ENCODE assay signal across 16 cellular contexts in genomic region chr13:49836516-49836915, GRCh38. TPM values are rescaled to one million over a fixed set of nuclear protein-coding genes. Genes with fewer than 3 reads are reported as not detected.
DNase-seq lines count a peak whose midpoint lies in the region; TF ChIP-seq lines count a peak whose summit lies in the region.
"Had no signal": no experiment of that assay in that cellular context is flagged by ENCODE, and none has a peak within 500 bp of the region (broad histone marks: within the 10 kb centered on the region; RNA-seq: fewer than 3 reads in every experiment).

No MANE protein-coding gene starts in this region.

- H3K4me3 Mint-ChIP-seq in progenitor cell of endocrine pancreas (ENCODE audit: low read depth), result no peak overlapping the region
- H3K4me3 Mint-ChIP-seq: activated naive CD8-positive, alpha-beta T cell; HFFc6 had no signal

- H3K27me3 ChIP-seq in SJCRH30 (no peaks in the 10 kb centered on the region), esophagus squamous epithelium (no peaks in the 10 kb centered on the region), GM23248 (replicated peaks; ENCODE audit: insufficient read depth) (peaks cover 4% of the 10 kb centered on the region; the same call in 1 of the 2 replicates)

- H3K9me3 Mint-ChIP-seq in progenitor cell of endocrine pancreas (ENCODE audit: low read depth), result no peaks in the 10 kb centered on the region
- H3K9me3 Mint-ChIP-seq: HFFc6 had no signal

- H3K27ac ChIP-seq in SJCRH30, result no peak overlapping the region
- H3K27ac ChIP-seq in esophagus squamous epithelium, result peak overlapping the region; percentile 49 to 75 (median 59)
- no peak overlapping the region for H3K27ac ChIP-seq in GM23248
- H3K27ac ChIP-seq: KMS-11 had no signal

- no peaks in the 10 kb centered on the region for H3K36me3 Mint-ChIP-seq in progenitor cell of endocrine pancreas (ENCODE audit: insufficient read depth)

- no peak for TF ChIP-seq POLR2A in esophagus squamous epithelium (IDR thresholded peaks at IDR 0.05)

- H3F3A ChIP-seq in GM23248 (ENCODE audit: insufficient read depth), result 0 out of 2 replicates have a peak, but pooled peaks cover 5% of the 10 kb centered on the region

- no peaks in the 10 kb centered on the region for H3K79me2 ChIP-seq in GM23248 (ENCODE audit: insufficient read depth)

- peaks cover 13% of the 10 kb centered on the region for H3K4me1 Mint-ChIP-seq in progenitor cell of endocrine pancreas (ENCODE audit: low read depth)

- no peak overlapping the region for H3K4me3 ChIP-seq in SJCRH30
- no peak overlapping the region for H3K4me3 ChIP-seq in esophagus squamous epithelium
- H3K4me3 ChIP-seq in GM23248, result no peak overlapping the region
- H3K4me3 ChIP-seq: GM12878 had no signal

- TF ChIP-seq CTCF in esophagus squamous epithelium (IDR thresholded peaks at IDR 0.05), result no peak
- no peak for TF ChIP-seq CTCF in progenitor cell of endocrine pancreas (IDR thresholded peaks at IDR 0.05; ENCODE audit: unreplicated experiment)

- H3K4me2 ChIP-seq in GM23248 (ENCODE audit: unreplicated experiment), result no peak overlapping the region
- H3K4me2 ChIP-seq: KMS-11 had no signal

- H3K4me1 ChIP-seq in SJCRH30, result peaks cover 18% of the 10 kb centered on the region
- peaks cover 6 to 24% (median 9%) of the 10 kb centered on the region in 3 donors for H3K4me1 ChIP-seq in esophagus squamous epithelium
- H3K4me1 ChIP-seq in GM23248 (ENCODE audit: insufficient read depth), result peaks cover 8% of the 10 kb centered on the region

- in situ Hi-C loops in GM23248 (cut with MboI), result no loop called here

- no peaks in the 10 kb centered on the region for H3K36me3 ChIP-seq in SJCRH30
- H3K36me3 ChIP-seq in esophagus squamous epithelium, result no peaks in the 10 kb centered on the region
- H3K36me3 ChIP-seq in GM23248 (ENCODE audit: low read depth), result no peaks in the 10 kb centered on the region

- H3K9me2 ChIP-seq in GM23248 (ENCODE audit: insufficient read depth), result no peaks in the 10 kb centered on the region

- no peaks in the 10 kb centered on the region for H3K27me3 Mint-ChIP-seq in progenitor cell of endocrine pancreas

- 16 to 34% methylated on average over 5 of the region's 5 CpGs for WGBS in esophagus squamous epithelium, 2 donors
- 61 to 71% methylated on average over 5 of the region's 5 CpGs for WGBS in GM23248 (ENCODE audit: low coverage in 1 of 2, low lambda C conversion rate in 2 of 2, missing lambda C conversion rate in 2 of 2), 2 experiments

- DNase-seq in DMS79 treated with DMSO at 0.1 percent for 48 hours (lab: John Stamatoyannopoulos, UW) (peak; percentile 4), DMS79 (lab: John Stamatoyannopoulos, UW) (no peak), SJCRH30 (peak; percentile 43 to 54), esophagus squamous epithelium (lab: John Stamatoyannopoulos, UW) (no peak), progenitor cell of endocrine pancreas (ENCODE audit: low spot score, unreplicated experiment) (peak; percentile 10), NCI-H226 (no peak), superior temporal gyrus (ENCODE audit: extremely low spot score) (no peak), GM23248 (no peak)
- DNase-seq: 8988T; central memory CD4-positive, alpha-beta T cell; HFFc6; NCI-H1694 treated with DMSO at 0.1 percent for 48 hours; NCI-H524 had no signal

- H3K9ac ChIP-seq in GM23248, result no peak overlapping the region
- H3K9ac ChIP-seq: KMS-11 had no signal

- no peaks in the 10 kb centered on the region for H4K20me1 ChIP-seq in GM23248 (ENCODE audit: insufficient read depth)

- intact Hi-C loops in esophagus squamous epithelium (cut with DNase I), result no loop called here

- H2AFZ ChIP-seq in GM23248, result no peak overlapping the region

- no peaks in the 10 kb centered on the region for H3K9me3 ChIP-seq in SJCRH30 (replicated peaks)
- H3K9me3 ChIP-seq in esophagus squamous epithelium, result no peaks in the 10 kb centered on the region
- H3K9me3 ChIP-seq in GM23248 (ENCODE audit: low read depth), result no peaks in the 10 kb centered on the region

- peak overlapping the region; percentile 88 for H3K27ac Mint-ChIP-seq in progenitor cell of endocrine pancreas
- H3K27ac Mint-ChIP-seq: activated naive CD8-positive, alpha-beta T cell; HFFc6 had no signal

RNA-seq across cellular contexts. Expression of gene KPNA3, which starts 44.0 kb away (rescaled TPM):
- total RNA-seq in SJCRH30 (2014; rRNA removed; shearing (Covaris generic)), result 49.0 and 54.3 TPM in 2 replicates
- total RNA-seq in esophagus squamous epithelium (10 to 100 TPM; 19.7 to 35.0 (median 25.4) TPM), progenitor cell of endocrine pancreas (56.3 and 57.3 TPM in 2 replicates)
- total RNA-seq in GM23248 (2014; rRNA removed; shearing (Covaris generic)), result 33.0 and 36.4 TPM in 2 replicates
- 29.8 and 34.9 TPM in 2 replicates for polyA plus RNA-seq in GM23248 (2016; fragmentation: Nextera tagmentation; extraction: Ambion mirVana)

Comparison
In these comparisons a context has a peak if more than half of its experiments do, and no peak if none do; other contexts are left out.
1. DNase-seq: peak in DMS79 treated with DMSO at 0.1 percent for 48 hours (single experiment), SJCRH30 (2 of 2) and progenitor cell of endocrine pancreas (single experiment); none in DMS79 (single experiment), esophagus squamous epithelium (single experiment), NCI-H226 (single experiment), superior temporal gyrus (single experiment) and GM23248 (single experiment).
2. H3K27ac ChIP-seq: peak in esophagus squamous epithelium (4 of 4); none in SJCRH30 (single experiment) and GM23248 (single experiment).